14 cellular contexts compared by ENCODE assay signal in the genomic region with DNA sequence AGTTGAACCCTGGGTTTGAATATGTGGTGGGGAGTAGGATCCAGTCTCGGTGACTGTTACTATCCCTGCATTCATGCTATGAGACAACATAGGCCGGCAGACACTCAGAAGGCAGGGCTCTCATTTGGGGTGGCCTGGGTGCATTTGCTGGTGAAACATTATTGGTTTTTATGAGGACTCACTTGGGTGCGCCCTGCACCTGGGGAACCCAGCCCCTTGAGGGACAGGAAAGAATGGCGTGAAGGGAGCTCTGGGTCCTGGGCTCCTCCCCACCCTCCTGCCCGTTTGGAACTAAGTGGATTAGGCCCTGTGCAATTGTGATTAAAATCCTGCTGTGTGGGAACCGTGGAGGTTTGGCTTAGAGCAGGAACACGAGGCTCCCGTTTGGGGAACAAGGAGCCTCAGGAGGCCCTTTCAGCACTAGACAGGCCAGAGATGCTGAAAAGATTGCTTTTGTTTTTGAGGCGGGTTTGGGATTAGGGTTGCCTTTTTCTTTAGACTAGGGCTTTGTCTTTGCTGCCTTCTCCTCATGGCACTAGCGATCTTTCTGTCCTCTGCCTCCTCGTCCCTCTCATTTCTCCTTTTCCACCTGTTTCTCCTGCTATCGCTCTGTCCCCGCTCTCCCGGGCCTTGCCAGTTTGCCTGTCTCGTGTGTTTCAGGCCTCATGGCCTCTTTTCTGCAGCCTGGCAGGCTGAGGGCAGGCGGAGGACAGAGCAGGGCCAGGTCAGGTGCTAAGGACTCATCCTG. TPM values are rescaled to one million over a fixed set of nuclear protein-coding genes. Genes with fewer than 3 reads are reported as not detected.
DNase-seq lines count a peak whose midpoint lies in the region; ATAC-seq, FAIRE-seq and TF ChIP-seq lines count a peak whose summit lies in the region.
"Had no signal": no experiment of that assay in that cellular context is flagged by ENCODE, and none has a peak within 500 bp of the region (broad histone marks: within the 10 kb centered on the region; RNA-seq: fewer than 3 reads in every experiment).

No MANE protein-coding gene starts in this region.

- H3K27ac ChIP-seq in H1 (ENCODE audit: low read depth, low read length): peak overlapping the region; percentile 23; the same call in 1 of the 2 replicates
- H3K27ac ChIP-seq: upper lobe of right lung had no signal

- no peak for DNase-seq in activated CD8-positive, alpha-beta memory T cell treated with anti-CD3 and anti-CD28 coated beads, Interleukin-2, amount 10 ng/mL, durations not matched to agents 7 days and 5 days
- DNase-seq in activated CD8-positive, alpha-beta memory T cell treated with anti-CD3 and anti-CD28 coated beads for 24 hours: no peak
- no peak for DNase-seq in NT2/D1 (ENCODE audit: low read depth, low spot score)
- DNase-seq in H1 (ENCODE audit: low read depth in 1 of 2, low spot score in 2 of 2): no peak
- DNase-seq in retina: peak; percentile 47
- no peak for DNase-seq in HEK293T (ENCODE audit: extremely low spot score)
- DNase-seq: activated CD4-positive, CD25-positive, alpha-beta regulatory T cell treated with anti-CD3 and anti-CD28 coated beads, Interleukin-2, amount 50 U/mL, for 72 hours; effector memory CD4-positive, alpha-beta T cell; midbrain; NCI-H1048; upper lobe of right lung had no signal

- TF ChIP-seq RAD21 in H1 (IDR thresholded peaks at IDR 0.05 in 1 of 2, conservative IDR thresholded peaks at IDR 0.05 in 1 of 2; ENCODE audit: low read depth in 2 of 2, low read length in 2 of 2): no peak

- WGBS in H1 (ENCODE audit: extremely low coverage in 1 of 2, insufficient coverage in 1 of 2, insufficient read length in 1 of 2, insufficient replicate concordance in 2 of 2, low coverage in 1 of 2, low lambda C conversion rate in 2 of 2, missing lambda C conversion rate in 1 of 2), 2 experiments: 76% methylated on average over 16 of the region's 16 CpGs; no CpG with 5 or more reads in 1 of the 2 experiments

- CTCF ChIA-PET in activated CD8-positive, alpha-beta memory T cell treated with anti-CD3 and anti-CD28 coated beads, Interleukin-2, amount 10 ng/mL, durations not matched to agents 7 days and 5 days (lab: Charles Lee): interaction anchor here (0.9 to 2.5 kb wide), 4 partner anchors 9 to 28 kb away, joined by 5 to 8 read pairs (median 6); partner anchors contain the start of gene MAPKAPK3
- CTCF ChIA-PET in H1 (lab: Charles Lee; ENCODE audit: partially characterized antibody) (interaction anchor here (1.0 to 63.8 kb wide), 6 partner anchors 4 to 747 kb away, joined by 3 to 1262 read pairs (median 438); partner anchors contain the start of genes C3orf18, CISH, DOCK3 and HEMK1), HEK293T (lab: Yijun Ruan, JAX) (no interaction called here)

- no peak for FAIRE-seq in H1 (lab: Jason Lieb, UNC)

- H3K9ac ChIP-seq in NT2/D1 (ENCODE audit: insufficient read length, low read depth): peak overlapping the region; percentile 61
- no peak overlapping the region for H3K9ac ChIP-seq in H1 (replicated peaks in 1 of 4; ENCODE audit: extremely low read depth in 1 of 4, low read depth in 3 of 4, low read length in 3 of 4)

- no peak overlapping the region for H2BK15ac ChIP-seq in H1 (ENCODE audit: low read length)

- TF ChIP-seq POLR2A in H1 (IDR thresholded peaks at IDR 0.05; ENCODE audit: control extremely low read depth in 1 of 2, low read depth in 2 of 2, low read length in 2 of 2): no peak

- H4K20me1 ChIP-seq in H1 (replicated peaks in 1 of 2; ENCODE audit: control insufficient read depth in 1 of 2, insufficient read depth in 2 of 2, low read length in 2 of 2): peaks cover 2 to 18% of the 10 kb centered on the region in 2 experiments

- ATAC-seq in activated CD8-positive, alpha-beta memory T cell treated with anti-CD3 and anti-CD28 coated beads, Interleukin-2, amount 10 ng/mL, durations not matched to agents 7 days and 5 days: no peak
- ATAC-seq in GM18498 (IDR thresholded peaks at IDR 0.05; ENCODE audit: unreplicated experiment) (no peak), GM19452 (IDR thresholded peaks at IDR 0.05; ENCODE audit: unreplicated experiment) (no peak)
- ATAC-seq: sciatic nerve had no signal

- H3K4me1 ChIP-seq in NT2/D1 (ENCODE audit: insufficient read depth, insufficient read length): peaks cover 17% of the 10 kb centered on the region
- H3K4me1 ChIP-seq in H1 (replicated peaks in 1 of 4; ENCODE audit: control insufficient read depth in 3 of 4, insufficient read depth in 4 of 4, low read length in 3 of 4): peaks cover 2 to 21% (median 12%) of the 10 kb centered on the region in 4 experiments

- peaks cover 32% of the 10 kb centered on the region for H3K36me3 Mint-ChIP-seq in activated CD8-positive, alpha-beta memory T cell treated with anti-CD3 and anti-CD28 coated beads, Interleukin-2, amount 10 ng/mL, durations not matched to agents 7 days and 5 days

- H3K4me3 ChIP-seq in NT2/D1 (ENCODE audit: insufficient read length, low read depth) (no peak overlapping the region), H1 (ENCODE audit: extremely low read depth in 1 of 4, insufficient read depth in 2 of 4, low read depth in 3 of 4, low read length in 4 of 4) (no peak overlapping the region)
- H3K4me3 ChIP-seq: upper lobe of right lung had no signal

- H3K79me2 ChIP-seq in H1 (ENCODE audit: control insufficient read depth in 1 of 2, insufficient read depth in 2 of 2, low read length in 2 of 2): peaks cover 0 to 38% of the 10 kb centered on the region in 2 experiments; a peak in 1 of 4 replicates

- no peak overlapping the region for H3K4me3 Mint-ChIP-seq in activated CD8-positive, alpha-beta memory T cell treated with anti-CD3 and anti-CD28 coated beads, Interleukin-2, amount 10 ng/mL, durations not matched to agents 7 days and 5 days

- no peak overlapping the region for H2AFZ ChIP-seq in H1 (ENCODE audit: low read length)

- POLR2A ChIA-PET in H1 (lab: Charles Lee; ENCODE audit: partially characterized antibody) (interaction anchor here (0.6 kb wide), 1 partner anchor 312 kb away, joined by 3 read pairs; no protein-coding TSS in a partner anchor), HEK293T (lab: Yijun Ruan, JAX) (no interaction called here)

- no peak overlapping the region for H3K56ac ChIP-seq in H1 (replicated peaks; ENCODE audit: insufficient read length, low read depth, low read length)

- peak overlapping the region; percentile 83 for H3K27ac Mint-ChIP-seq in activated CD8-positive, alpha-beta memory T cell treated with anti-CD3 and anti-CD28 coated beads, Interleukin-2, amount 10 ng/mL, durations not matched to agents 7 days and 5 days

- TF ChIP-seq CTCF in H1 (IDR thresholded peaks at IDR 0.05; ENCODE audit: control extremely low read depth in 1 of 3, insufficient read depth in 1 of 3, low read depth in 1 of 3, low read length in 3 of 3): no peak

- H3K36me3 ChIP-seq in NT2/D1 (ENCODE audit: insufficient read depth, insufficient read length, low read length) (peaks cover 31% of the 10 kb centered on the region), H1 (ENCODE audit: control insufficient read depth in 2 of 4, insufficient read depth in 4 of 4, low read length in 3 of 4) (peaks cover 0 to 3% (median 0%) of the 10 kb centered on the region in 4 experiments; a peak in 2 of 8 replicates)
- H3K36me3 ChIP-seq: upper lobe of right lung had no signal

- no peak overlapping the region for H3K23ac ChIP-seq in H1 (ENCODE audit: insufficient read length)

- no peaks in the 10 kb centered on the region for H3K27me3 Mint-ChIP-seq in activated CD8-positive, alpha-beta memory T cell treated with anti-CD3 and anti-CD28 coated beads, Interleukin-2, amount 10 ng/mL, durations not matched to agents 7 days and 5 days

- H3K4me2 ChIP-seq in H1 (ENCODE audit: insufficient read depth in 1 of 2, low read depth in 2 of 2, low read length in 2 of 2): peak overlapping the region; percentile 14 to 15; a peak in 3 of 4 replicates

- no peak overlapping the region for H2AK5ac ChIP-seq in H1 (ENCODE audit: low read depth, low read length)

- H2BK120ac ChIP-seq in H1 (replicated peaks; ENCODE audit: low read depth, low read length): no peak overlapping the region

- 0 out of 2 replicates have a peak overlapping the region, but pooled peaks have one; percentile 17 for H2BK12ac ChIP-seq in H1 (ENCODE audit: low read depth, low read length)

- no peak overlapping the region for H4K5ac ChIP-seq in H1 (ENCODE audit: insufficient read length, low read depth, low read length)

- H3K27me3 ChIP-seq in NT2/D1 (ENCODE audit: insufficient read depth, insufficient read length) (no peaks in the 10 kb centered on the region), H1 (replicated peaks in 1 of 4; ENCODE audit: control insufficient read depth in 3 of 4, extremely low read depth in 1 of 4, insufficient read depth in 3 of 4, low read length in 3 of 4) (no peaks in the 10 kb centered on the region)
- H3K27me3 ChIP-seq: upper lobe of right lung had no signal

- no peak overlapping the region; the same call in 1 of the 2 replicates for H4K8ac ChIP-seq in H1 (ENCODE audit: extremely low read depth, insufficient read depth, low read length)

- no peaks in the 10 kb centered on the region for H3K9me3 Mint-ChIP-seq in activated CD8-positive, alpha-beta memory T cell treated with anti-CD3 and anti-CD28 coated beads, Interleukin-2, amount 10 ng/mL, durations not matched to agents 7 days and 5 days (ENCODE audit: low read depth)

- no peaks in the 10 kb centered on the region for H3K23me2 ChIP-seq in H1 (ENCODE audit: low read depth, low read length)

- no peak overlapping the region for H2BK20ac ChIP-seq in H1 (ENCODE audit: low read length)

- H3K18ac ChIP-seq in H1 (ENCODE audit: extremely low read depth, low read length): no peak overlapping the region; the same call in none of the 2 replicates

- H3K9me3 ChIP-seq in NT2/D1 (ENCODE audit: insufficient read depth, low read length) (no peaks in the 10 kb centered on the region), H1 (ENCODE audit: insufficient read depth in 2 of 2, low read depth in 1 of 2, low read length in 1 of 2) (no peaks in the 10 kb centered on the region)
- H3K9me3 ChIP-seq: upper lobe of right lung had no signal

- no peak overlapping the region for H3K4ac ChIP-seq in H1 (replicated peaks; ENCODE audit: insufficient read length, low read depth, low read length)

- H3K14ac ChIP-seq in H1 (ENCODE audit: insufficient read length): no peak overlapping the region

- no peak for TF ChIP-seq EP300 in H1 (IDR thresholded peaks at IDR 0.05; ENCODE audit: borderline replicate concordance in 1 of 2, low read depth in 2 of 2, low read length in 2 of 2)

- H3K4me1 Mint-ChIP-seq in activated CD8-positive, alpha-beta memory T cell treated with anti-CD3 and anti-CD28 coated beads, Interleukin-2, amount 10 ng/mL, durations not matched to agents 7 days and 5 days: peaks cover 88% of the 10 kb centered on the region

- no peak overlapping the region for H4K91ac ChIP-seq in H1 (replicated peaks; ENCODE audit: insufficient read length, low read length)

- peaks cover 9% of the 10 kb centered on the region for H3K79me1 ChIP-seq in H1 (ENCODE audit: low read depth, low read length)

- 0 out of 2 replicates have a peak overlapping the region, but pooled peaks have one; percentile 2 for H2BK5ac ChIP-seq in H1 (ENCODE audit: low read depth, low read length)

RNA-seq across cellular contexts. Expression of gene MAPKAPK3, which starts 8.4 kb away (rescaled TPM):
- 100 to 1,000 TPM; 156 to 175 TPM for total RNA-seq in activated CD8-positive, alpha-beta memory T cell treated with anti-CD3 and anti-CD28 coated beads, Interleukin-2, amount 10 ng/mL, durations not matched to agents 7 days and 5 days
- total RNA-seq in H1 (2021; fragmentation: NEBNext Ultra II Directional; extraction: Animal tissue kit (Norgen Biotek cat#: 25700)): 52.7 and 65.4 TPM in 2 replicates
- 87.9 and 99.8 TPM in 2 replicates for polyA plus RNA-seq in H1 (2011; rRNA removed)
- polyA plus RNA-seq in H1 (2011; cell fraction: cytosol; rRNA removed): 82.8 TPM
- polyA plus RNA-seq in H1 (2011; cell fraction: nucleus; rRNA removed): 79.2 TPM
- 48.0 to 63.0 TPM (median 59.2 TPM) in 4 replicates for polyA plus RNA-seq in H1 (2012, experiment 1 of 2)
- polyA plus RNA-seq in H1 (2012, experiment 2 of 2): 82.4 TPM
- 39.1 TPM for polyA plus RNA-seq in H1 (2013, experiment 1 of 2)
- polyA plus RNA-seq in H1 (2013, experiment 2 of 2): 40.2 TPM
- polyA minus RNA-seq in H1 (2011; rRNA and poly(A)+ RNA removed): 77.9 and 129 TPM in 2 replicates
- polyA minus RNA-seq in H1 (2011; cell fraction: cytosol; rRNA and poly(A)+ RNA removed): 31.9 TPM
- 34.5 TPM for polyA minus RNA-seq in H1 (2011; cell fraction: nucleus; rRNA and poly(A)+ RNA removed)

RNA-seq across cellular contexts. Expression of gene CISH, which starts 13.7 kb away (rescaled TPM):
- total RNA-seq in activated CD8-positive, alpha-beta memory T cell treated with anti-CD3 and anti-CD28 coated beads, Interleukin-2, amount 10 ng/mL, durations not matched to agents 7 days and 5 days: 100 to 1,000 TPM; 266 to 369 TPM
- 1.9 and 3.1 TPM in 2 replicates for total RNA-seq in H1 (2021; fragmentation: NEBNext Ultra II Directional; extraction: Animal tissue kit (Norgen Biotek cat#: 25700))
- polyA plus RNA-seq in H1 (2011; rRNA removed): 2.2 and 3.0 TPM in 2 replicates
- 1.0 TPM for polyA plus RNA-seq in H1 (2011; cell fraction: cytosol; rRNA removed)
- polyA plus RNA-seq in H1 (2011; cell fraction: nucleus; rRNA removed): 1.6 TPM
- polyA plus RNA-seq in H1 (2012, experiment 1 of 2): 1.4 to 2.6 TPM (median 1.8 TPM) in 4 replicates
- polyA plus RNA-seq in H1 (2012, experiment 2 of 2): 1.7 TPM
- polyA plus RNA-seq in H1 (2013, experiment 1 of 2): 1.7 TPM
- 1.7 TPM for polyA plus RNA-seq in H1 (2013, experiment 2 of 2)
- 1.8 TPM in 2 replicates for polyA minus RNA-seq in H1 (2011; rRNA and poly(A)+ RNA removed)
- 1.6 TPM for polyA minus RNA-seq in H1 (2011; cell fraction: cytosol; rRNA and poly(A)+ RNA removed)
- polyA minus RNA-seq in H1 (2011; cell fraction: nucleus; rRNA and poly(A)+ RNA removed): 2.2 TPM

RNA-seq across cellular contexts. Expression of gene DOCK3, which starts 49.4 kb away (rescaled TPM):
- 1 to 10 TPM; 3.4 to 4.1 TPM for total RNA-seq in activated CD8-positive, alpha-beta memory T cell treated with anti-CD3 and anti-CD28 coated beads, Interleukin-2, amount 10 ng/mL, durations not matched to agents 7 days and 5 days
- 4.6 and 5.0 TPM in 2 replicates for total RNA-seq in H1 (2021; fragmentation: NEBNext Ultra II Directional; extraction: Animal tissue kit (Norgen Biotek cat#: 25700))
- polyA plus RNA-seq in H1 (2011; rRNA removed): 2.7 and 3.6 TPM in 2 replicates
- 3.1 TPM for polyA plus RNA-seq in H1 (2011; cell fraction: cytosol; rRNA removed)
- 13.9 TPM for polyA plus RNA-seq in H1 (2011; cell fraction: nucleus; rRNA removed)
- polyA plus RNA-seq in H1 (2012, experiment 1 of 2): 3.8 to 5.0 TPM (median 4.6 TPM) in 4 replicates
- polyA plus RNA-seq in H1 (2012, experiment 2 of 2): 0.35 TPM
- 2.4 TPM for polyA plus RNA-seq in H1 (2013, experiment 1 of 2)
- 2.2 TPM for polyA plus RNA-seq in H1 (2013, experiment 2 of 2)
- polyA minus RNA-seq in H1 (2011; rRNA and poly(A)+ RNA removed): 10.1 and 12.7 TPM in 2 replicates
- 3.2 TPM for polyA minus RNA-seq in H1 (2011; cell fraction: cytosol; rRNA and poly(A)+ RNA removed)
- 17.4 TPM for polyA minus RNA-seq in H1 (2011; cell fraction: nucleus; rRNA and poly(A)+ RNA removed)

RNA-seq across cellular contexts. Expression of gene HEMK1, which starts 56.0 kb away (rescaled TPM):
- 10 to 100 TPM; 49.9 to 61.3 TPM for total RNA-seq in activated CD8-positive, alpha-beta memory T cell treated with anti-CD3 and anti-CD28 coated beads, Interleukin-2, amount 10 ng/mL, durations not matched to agents 7 days and 5 days
- 9.6 and 9.7 TPM in 2 replicates for total RNA-seq in H1 (2021; fragmentation: NEBNext Ultra II Directional; extraction: Animal tissue kit (Norgen Biotek cat#: 25700))
- 10.6 and 13.4 TPM in 2 replicates for polyA plus RNA-seq in H1 (2011; rRNA removed)
- 13.2 TPM for polyA plus RNA-seq in H1 (2011; cell fraction: cytosol; rRNA removed)
- 26.4 TPM for polyA plus RNA-seq in H1 (2011; cell fraction: nucleus; rRNA removed)
- 7.1 to 12.4 TPM (median 9.2 TPM) in 4 replicates for polyA plus RNA-seq in H1 (2012, experiment 1 of 2)
- 10.5 TPM for polyA plus RNA-seq in H1 (2012, experiment 2 of 2)
- polyA plus RNA-seq in H1 (2013, experiment 1 of 2): 9.5 TPM
- polyA plus RNA-seq in H1 (2013, experiment 2 of 2): 8.7 TPM
- polyA minus RNA-seq in H1 (2011; rRNA and poly(A)+ RNA removed): 8.1 and 9.2 TPM in 2 replicates
- 3.8 TPM for polyA minus RNA-seq in H1 (2011; cell fraction: cytosol; rRNA and poly(A)+ RNA removed)
- polyA minus RNA-seq in H1 (2011; cell fraction: nucleus; rRNA and poly(A)+ RNA removed): 18.3 TPM

RNA-seq across cellular contexts. Expression of gene C3orf18, which starts 57.8 kb away (rescaled TPM):
- 10 to 100 TPM; 15.6 to 17.8 TPM for total RNA-seq in activated CD8-positive, alpha-beta memory T cell treated with anti-CD3 and anti-CD28 coated beads, Interleukin-2, amount 10 ng/mL, durations not matched to agents 7 days and 5 days
- 7.5 and 8.2 TPM in 2 replicates for total RNA-seq in H1 (2021; fragmentation: NEBNext Ultra II Directional; extraction: Animal tissue kit (Norgen Biotek cat#: 25700))
- polyA plus RNA-seq in H1 (2011; rRNA removed): 15.0 and 21.9 TPM in 2 replicates
- polyA plus RNA-seq in H1 (2011; cell fraction: cytosol; rRNA removed): 15.7 TPM
- polyA plus RNA-seq in H1 (2011; cell fraction: nucleus; rRNA removed): 25.8 TPM
- polyA plus RNA-seq in H1 (2012, experiment 1 of 2): 7.4 to 15.9 TPM (median 11.4 TPM) in 4 replicates
- 6.3 TPM for polyA plus RNA-seq in H1 (2012, experiment 2 of 2)
- polyA plus RNA-seq in H1 (2013, experiment 1 of 2): 4.8 TPM
- polyA plus RNA-seq in H1 (2013, experiment 2 of 2): 3.9 TPM
- polyA minus RNA-seq in H1 (2011; rRNA and poly(A)+ RNA removed): 12.0 and 13.5 TPM in 2 replicates
- 5.3 TPM for polyA minus RNA-seq in H1 (2011; cell fraction: cytosol; rRNA and poly(A)+ RNA removed)
- 5.2 TPM for polyA minus RNA-seq in H1 (2011; cell fraction: nucleus; rRNA and poly(A)+ RNA removed)

Comparison
In these comparisons a context has a peak if more than half of its experiments do, and no peak if none do; other contexts are left out.
1. RNA of gene CISH, which starts 13.7 kb away (total RNA-seq): 266 to 369 TPM in activated CD8-positive, alpha-beta memory T cell treated with anti-CD3 and anti-CD28 coated beads, Interleukin-2, amount 10 ng/mL, durations not matched to agents 7 days and 5 days; 1.9 to 3.1 TPM in H1; every median in the first group is over 10 times any median in the second.